ENCODE assay signal across 8 cellular contexts in genomic region chr1:116373451-116374339, GRCh38. TPM values are rescaled to one million over a fixed set of nuclear protein-coding genes. Genes with fewer than 3 reads are reported as not detected.
DNase-seq lines count a peak whose midpoint lies in the region; ATAC-seq and TF ChIP-seq lines count a peak whose summit lies in the region.

No MANE protein-coding gene starts in this region.

- intact Hi-C loops in PC-3 (cut with micrococcal nuclease) (no loop called here), tibial artery (cut with DNase I; ENCODE audit: low total_unique reads) (loop anchor here (5.0 kb wide), 2 partner anchors 199 to 206 kb away; partner anchors contain the start of gene CD58)

- no peaks in the 10 kb centered on the region for H3K27me3 ChIP-seq in PC-3 (ENCODE audit: low read length)
- no peaks in the 10 kb centered on the region for H3K27me3 ChIP-seq in tibial artery

- H3K36me3 ChIP-seq in PC-3 (ENCODE audit: low read depth, low read length) (no peaks in the 10 kb centered on the region), tibial artery (no peaks in the 10 kb centered on the region)

- CTCF ChIA-PET in PC-3 (lab: Charles Lee): no interaction called here

- peak overlapping the region; percentile 98 for H3K4me3 Mint-ChIP-seq in neural crest cell

- TF ChIP-seq CTCF in PC-3 (conservative IDR thresholded peaks at IDR 0.05; ENCODE audit: low read depth, low read length) (no peak), foreskin fibroblast (IDR thresholded peaks at IDR 0.05; ENCODE audit: low read depth, low read length) (no peak), neural crest cell (conservative IDR thresholded peaks at IDR 0.05) (no peak), tibial artery (IDR thresholded peaks at IDR 0.05) (no peak)

- no peak overlapping the region for H2AFZ ChIP-seq in PC-3 (ENCODE audit: low read length)

- H4K20me1 ChIP-seq in PC-3 (ENCODE audit: low read length): peaks cover 31% of the 10 kb centered on the region

- DNase-seq in PC-3 (peak; percentile 42), foreskin fibroblast (peak; percentile 30 to 76), neural crest cell (ENCODE audit: low read depth, low spot score) (peak; percentile 36), tibial artery (peak; percentile 71 to 85)
- peak; percentile 85 for DNase-seq in activated effector memory CD4-positive, alpha-beta T cell treated with anti-CD3 and anti-CD28 coated beads, Interleukin-2, amount 50 U/mL, for 16 hours

- peaks cover 50% of the 10 kb centered on the region for H3K4me1 ChIP-seq in PC-3 (ENCODE audit: insufficient read depth, low read length)
- peaks cover 0 to 50% (median 40%) of the 10 kb centered on the region in 4 donors for H3K4me1 ChIP-seq in tibial artery

- no peaks in the 10 kb centered on the region for H3K36me3 Mint-ChIP-seq in neural crest cell (ENCODE audit: low read depth)

- no peaks in the 10 kb centered on the region for H3K9me2 ChIP-seq in PC-3 (replicated peaks; ENCODE audit: low read length)

- peak overlapping the region; percentile 86 for H3K9ac ChIP-seq in PC-3 (ENCODE audit: low read length)

- peaks cover 46% of the 10 kb centered on the region for H3K4me1 Mint-ChIP-seq in neural crest cell

- peaks cover 55% of the 10 kb centered on the region for H3K79me2 ChIP-seq in PC-3 (ENCODE audit: low read length)

- H3K27ac ChIP-seq in PC-3 (ENCODE audit: low read length) (peak overlapping the region; percentile 35), tibial artery (peak overlapping the region; percentile 98)

- POLR2A ChIA-PET in PC-3 (lab: Charles Lee; ENCODE audit: unreplicated experiment): interaction anchor here (0.6 to 0.8 kb wide), 3 partner anchors 35 to 235 kb away, joined by 4 to 5 read pairs (median 4); no protein-coding TSS in a partner anchor

- peak; percentile 6 for ATAC-seq in GM18502 (IDR thresholded peaks at IDR 0.05; ENCODE audit: poor library complexity, unreplicated experiment)
- peak; percentile 4 for ATAC-seq in HG03066 (IDR thresholded peaks at IDR 0.05; ENCODE audit: low read depth, unreplicated experiment)
- peak; percentile 8 for ATAC-seq in PC-3
- ATAC-seq in HG03196 (IDR thresholded peaks at IDR 0.05; ENCODE audit: unreplicated experiment): no peak

- H3F3A ChIP-seq in PC-3 (ENCODE audit: low read length, unreplicated experiment): peaks cover 18% of the 10 kb centered on the region

- peaks cover 8% of the 10 kb centered on the region for H3K27me3 Mint-ChIP-seq in neural crest cell (ENCODE audit: low read depth)

- H3K4me3 ChIP-seq in PC-3 (ENCODE audit: low read length) (peak overlapping the region; percentile 78), foreskin fibroblast (ENCODE audit: low read depth in 1 of 2, low read length in 2 of 2) (peak overlapping the region; percentile 63 to 88), tibial artery (peak overlapping the region; percentile 94 to 98)

- no peaks in the 10 kb centered on the region for H3K9me3 Mint-ChIP-seq in neural crest cell

- H3K4me2 ChIP-seq in PC-3 (ENCODE audit: low read length): peak overlapping the region; percentile 91

- H3K27ac Mint-ChIP-seq in neural crest cell (ENCODE audit: unreplicated experiment): peak overlapping the region; percentile 91

- BruUV-seq in PC-3 (replicated peaks; lab: Mats Ljungman, UMichigan): no TSS peak

- H3K9me3 ChIP-seq in PC-3 (ENCODE audit: low read length): no peaks in the 10 kb centered on the region
- H3K9me3 ChIP-seq in tibial artery: no peaks in the 10 kb centered on the region

RNA-seq across cellular contexts. Expression of gene ATP1A1, which starts 0.7 kb away (rescaled TPM):
- total RNA-seq in PC-3 (2014; rRNA removed) (154 and 181 TPM in 2 replicates), neural crest cell (175 and 176 TPM in 2 replicates)
